Comparison of ENCODE assay signal across 13 cellular contexts in the genomic region with DNA sequence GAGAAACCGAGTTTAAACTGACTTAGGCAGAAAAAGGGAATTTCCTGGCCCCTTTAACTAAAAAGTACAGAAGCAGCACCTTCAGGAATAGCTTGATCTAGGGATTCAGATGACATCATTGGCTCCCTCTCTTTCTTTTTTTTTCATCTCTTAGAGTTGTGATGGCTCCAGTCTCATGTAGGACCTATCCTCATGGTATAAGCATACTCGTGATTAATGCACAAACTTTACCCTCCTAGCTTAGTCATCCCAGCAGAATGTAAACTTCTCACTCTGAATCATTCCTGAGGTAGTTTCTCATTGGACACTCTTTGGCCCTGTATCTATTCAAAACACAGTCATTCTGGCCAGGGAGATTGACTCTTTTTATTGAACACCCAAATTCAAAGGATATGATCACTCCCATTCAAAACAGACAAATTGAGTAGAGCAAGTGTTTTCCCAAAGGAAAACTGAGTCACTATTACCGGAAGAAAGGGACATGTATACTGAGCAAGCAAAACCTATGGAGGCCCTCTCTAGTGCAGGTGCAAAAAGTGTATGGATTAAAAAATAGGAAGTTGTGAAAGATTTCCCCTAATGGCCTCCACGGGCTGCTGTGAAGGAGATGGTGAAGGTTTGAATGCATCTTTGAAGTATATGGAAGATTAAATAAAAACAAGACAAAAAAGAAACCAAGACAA. TPM values are rescaled to one million over a fixed set of nuclear protein-coding genes. Genes with fewer than 3 reads are reported as not detected.
DNase-seq lines count a peak whose midpoint lies in the region; ATAC-seq and TF ChIP-seq lines count a peak whose summit lies in the region.
"Had no signal": no experiment of that assay in that cellular context is flagged by ENCODE, and none has a peak within 500 bp of the region (broad histone marks: within the 10 kb centered on the region; RNA-seq: fewer than 3 reads in every experiment).

No MANE protein-coding gene starts in this region.

- TF ChIP-seq POLR2A in erythroblast (IDR thresholded peaks at IDR 0.05; ENCODE audit: low read length): no peak

- DNase-seq in Caki2 (ENCODE audit: low read depth) (peak; percentile 80), HPDE6-E6E7 (ENCODE audit: extremely low spot score) (peak; percentile 60), astrocyte of the cerebellum (ENCODE audit: low read depth) (peak; percentile 57), islet precursor cell (peak; percentile 0), erythroblast (lab: John Stamatoyannopoulos, UW) (no peak), coronary artery (ENCODE audit: low spot score) (no peak), ascending aorta (ENCODE audit: low spot score in 2 of 2) (no peak)
- DNase-seq: activated T-cell treated with anti-CD3 and anti-CD28 coated beads for 4 hours; DMS153; effector CD4-positive, alpha-beta T cell; ovary; uterus had no signal

- intact Hi-C loops in ascending aorta (cut with DNase I): loop anchor here (10.0 kb wide), 1 partner anchor 343 kb away; the partner anchor contains the start of gene FGF18

- no peak for ATAC-seq in GM21723 (IDR thresholded peaks at IDR 0.05; ENCODE audit: unreplicated experiment)

- H3K27ac ChIP-seq in coronary artery (no peak overlapping the region), ascending aorta (no peak overlapping the region)
- H3K27ac ChIP-seq: ovary, uterus had no signal

- H3K4me3 ChIP-seq in astrocyte of the cerebellum (ENCODE audit: low read depth, low read length): no peak overlapping the region
- H3K4me3 ChIP-seq in coronary artery: no peak overlapping the region
- no peak overlapping the region for H3K4me3 ChIP-seq in ascending aorta
- H3K4me3 ChIP-seq: ovary, uterus had no signal

- H3K27me3 ChIP-seq in ascending aorta: no peaks in the 10 kb centered on the region
- H3K27me3 ChIP-seq: ovary, uterus had no signal

- in situ Hi-C loops in Caki2 (cut with HindIII; ENCODE audit: low pct_unique_long_range_greater_than_20kb, low sequenced_read_pairs) (no loop called here), astrocyte of the cerebellum (cut with HindIII; ENCODE audit: low sequenced_read_pairs) (loop anchor here (5.0 kb wide), 1 partner anchor 36 kb away; no protein-coding TSS in a partner anchor)

- TF ChIP-seq CTCF in astrocyte of the cerebellum (IDR thresholded peaks at IDR 0.05; ENCODE audit: low read depth, low read length, missing control alignments): no peak
- no peak for TF ChIP-seq CTCF in coronary artery (IDR thresholded peaks at IDR 0.05)
- TF ChIP-seq CTCF in ascending aorta (IDR thresholded peaks at IDR 0.05): no peak

- H3K4me1 ChIP-seq in ascending aorta: no peaks in the 10 kb centered on the region
- H3K4me1 ChIP-seq: uterus had no signal

- H3K9me3 ChIP-seq in ascending aorta: no peaks in the 10 kb centered on the region
- H3K9me3 ChIP-seq: ovary, uterus had no signal

- H3K36me3 ChIP-seq in ascending aorta: no peaks in the 10 kb centered on the region
- H3K36me3 ChIP-seq: ovary, uterus had no signal

RNA-seq across cellular contexts. Expression of gene SMIM23, which starts 27.6 kb away (rescaled TPM):
- not detected in 2 replicates for total RNA-seq in Caki2 (2014; rRNA removed; shearing (Covaris generic); ENCODE audit: low replicate concordance)
- not detected for total RNA-seq in ascending aorta
- total RNA-seq: ovary, uterus had no signal

Comparison
In these comparisons a context has a peak if more than half of its experiments do, and no peak if none do; other contexts are left out.
1. DNase-seq: peak in Caki2 (single experiment), HPDE6-E6E7 (single experiment), astrocyte of the cerebellum (single experiment) and islet precursor cell (single experiment); none in erythroblast (0 of 2), coronary artery (single experiment) and ascending aorta (0 of 2).